Comparison of ENCODE assay signal across 2 cellular contexts in genomic region chr6:36649721-36650484, GRCh38.
TF ChIP-seq lines count a peak whose summit lies in the region.

No MANE protein-coding gene starts in this region.

TF ChIP-seq in IMR-90, 13 proteins besides CTCF, POLR2A, EP300 and RAD21:
- no peak for TF ChIP-seq RCOR1 (IDR thresholded peaks at IDR 0.05; ENCODE audit: insufficient replicate concordance, low read length)
- peak; percentile 67 for TF ChIP-seq CEBPB (IDR thresholded peaks at IDR 0.05; ENCODE audit: low read depth, low read length)

TF ChIP-seq in HEK293T, 16 proteins besides CTCF, POLR2A, EP300 and RAD21:
- TF ChIP-seq HDGF (IDR thresholded peaks at IDR 0.05; ENCODE audit: borderline replicate concordance), result no peak
- no peak for TF ChIP-seq NFRKB (IDR thresholded peaks at IDR 0.05)
- no peak for TF ChIP-seq TARDBP (IDR thresholded peaks at IDR 0.05)
- no peak for TF ChIP-seq FOXA1 (IDR thresholded peaks at IDR 0.05)
- no peak for TF ChIP-seq LEF1 (IDR thresholded peaks at IDR 0.05; ENCODE audit: borderline replicate concordance)
- TF ChIP-seq BHLHE40 (IDR thresholded peaks at IDR 0.05; ENCODE audit: borderline replicate concordance), result no peak
- no peak for TF ChIP-seq ZNF384 (IDR thresholded peaks at IDR 0.05)
- no peak for TF ChIP-seq SP1 (IDR thresholded peaks at IDR 0.05)
- TF ChIP-seq CTBP1 (IDR thresholded peaks at IDR 0.05; ENCODE audit: borderline replicate concordance), result no peak
- TF ChIP-seq ARNT (IDR thresholded peaks at IDR 0.05), result no peak
- no peak for TF ChIP-seq ELF4 (IDR thresholded peaks at IDR 0.05)
- no peak for TF ChIP-seq FOXK2 (IDR thresholded peaks at IDR 0.05)
- TF ChIP-seq L3MBTL2 (conservative IDR thresholded peaks at IDR 0.05), result no peak
- TF ChIP-seq FOXM1 (IDR thresholded peaks at IDR 0.05; ENCODE audit: borderline replicate concordance), result no peak
- TF ChIP-seq SUZ12 (IDR thresholded peaks at IDR 0.05), result no peak
- no peak for TF ChIP-seq PKNOX1 (IDR thresholded peaks at IDR 0.05)
TF ChIP-seq in HEK293T: peak in this region for 0.
